In genomic region chr1:50419192-50419906, GRCh38 we compare ENCODE assay signal across 10 cellular contexts. TPM values are rescaled to one million over a fixed set of nuclear protein-coding genes. Genes with fewer than 3 reads are reported as not detected.
DNase-seq lines count a peak whose midpoint lies in the region; ATAC-seq, FAIRE-seq and TF ChIP-seq lines count a peak whose summit lies in the region.
"Had no signal": no experiment of that assay in that cellular context is flagged by ENCODE, and none has a peak within 500 bp of the region (broad histone marks: within the 10 kb centered on the region; RNA-seq: fewer than 3 reads in every experiment).

No MANE protein-coding gene starts in this region.

- H2BK12ac ChIP-seq in H1 (ENCODE audit: low read depth, low read length) (peak overlapping the region; percentile 52; the same call in 1 of the 2 replicates), neuronal stem cell (ENCODE audit: low read length) (no peak overlapping the region)

- H3K4me2 ChIP-seq in H1 (ENCODE audit: insufficient read depth in 1 of 2, low read depth in 2 of 2, low read length in 2 of 2) (peak overlapping the region; percentile 42 to 61), neuronal stem cell (ENCODE audit: insufficient read depth, low read length, poor library complexity, severe bottlenecking) (peak overlapping the region; percentile 48)

- H2BK120ac ChIP-seq in H1 (replicated peaks; ENCODE audit: low read depth, low read length) (no peak overlapping the region), neuronal stem cell (ENCODE audit: low read depth, low read length) (no peak overlapping the region)

- H4K8ac ChIP-seq in H1 (ENCODE audit: extremely low read depth, insufficient read depth, low read length) (peak overlapping the region; percentile 38; the same call in 1 of the 2 replicates), neuronal stem cell (ENCODE audit: low read depth, low read length) (no peak overlapping the region)

- no peak overlapping the region for H3K4ac ChIP-seq in H1 (replicated peaks; ENCODE audit: insufficient read length, low read depth, low read length)
- no peak overlapping the region for H3K4ac ChIP-seq in neuronal stem cell (ENCODE audit: low read length)

- H2AFZ ChIP-seq in H1 (ENCODE audit: low read length) (no peak overlapping the region), neuronal stem cell (ENCODE audit: low read length) (peak overlapping the region; percentile 97)

- H2BK20ac ChIP-seq in H1 (ENCODE audit: low read length) = no peak overlapping the region

- no peak for FAIRE-seq in H1 (lab: Jason Lieb, UNC)

- H3K4me3 ChIP-seq in CD8-positive, alpha-beta memory T cell (ENCODE audit: low read length) = no peak overlapping the region
- H3K4me3 ChIP-seq in H1 (ENCODE audit: extremely low read depth in 1 of 4, insufficient read depth in 2 of 4, low read depth in 3 of 4, low read length in 4 of 4) (no peak overlapping the region), neuronal stem cell (ENCODE audit: low read length in 2 of 2) (peak overlapping the region in 1 of 2 donors; percentile 41)

- peaks cover 15% of the 10 kb centered on the region for H3K23me2 ChIP-seq in H1 (ENCODE audit: low read depth, low read length)

- H3K4me3 Mint-ChIP-seq in CD8-positive, alpha-beta memory T cell = peak overlapping the region; percentile 3 to 75 (median 59)
- H3K4me3 Mint-ChIP-seq in IgD-negative memory B cell = peak overlapping the region in 3 of 4 donors; percentile 22 to 82 (median 58)

- H3K56ac ChIP-seq in H1 (replicated peaks; ENCODE audit: insufficient read length, low read depth, low read length) = no peak overlapping the region

- H2BK15ac ChIP-seq in H1 (ENCODE audit: low read length) (no peak overlapping the region; the same call in 1 of the 2 replicates), neuronal stem cell (ENCODE audit: low read length) (peak overlapping the region; percentile 46)

- peak in 1 of 2 experiments; percentile 7; a peak in 1 of 4 replicates for TF ChIP-seq RAD21 in H1 (IDR thresholded peaks at IDR 0.05 in 1 of 2, conservative IDR thresholded peaks at IDR 0.05 in 1 of 2; ENCODE audit: low read depth in 2 of 2, low read length in 2 of 2)

- POLR2A ChIA-PET in CD8-positive, alpha-beta memory T cell (lab: Charles Lee) = no interaction called here
- POLR2A ChIA-PET in H1 (lab: Charles Lee; ENCODE audit: partially characterized antibody) = no interaction called here

- no peak overlapping the region for H3K23ac ChIP-seq in H1 (ENCODE audit: insufficient read length)
- peak overlapping the region; percentile 83 for H3K23ac ChIP-seq in neuronal stem cell (ENCODE audit: low read depth, low read length, poor library complexity)

- CTCF ChIA-PET in CD8-positive, alpha-beta memory T cell (lab: Charles Lee) = no interaction called here
- CTCF ChIA-PET in H1 (lab: Charles Lee; ENCODE audit: partially characterized antibody) = interaction anchor here (0.9 kb wide), 1 partner anchor 49 kb away, joined by 4 read pairs; no protein-coding TSS in a partner anchor

- H2AK5ac ChIP-seq in H1 (ENCODE audit: low read depth, low read length) (no peak overlapping the region), neuronal stem cell (ENCODE audit: low read depth, low read length) (peak overlapping the region; percentile 78)

- H3K36me3 Mint-ChIP-seq in CD8-positive, alpha-beta memory T cell = peaks cover 0 to 2% (median 2%) of the 10 kb centered on the region in 3 donors
- H3K36me3 Mint-ChIP-seq in IgD-negative memory B cell = peaks cover 1% of the 10 kb centered on the region

- TF ChIP-seq POLR2A in H1 (IDR thresholded peaks at IDR 0.05; ENCODE audit: control extremely low read depth in 1 of 2, low read depth in 2 of 2, low read length in 2 of 2) = no peak

- H2BK5ac ChIP-seq in H1 (ENCODE audit: low read depth, low read length) (no peak overlapping the region), neuronal stem cell (ENCODE audit: low read length) (no peak overlapping the region)

- H3K79me1 ChIP-seq in H1 (ENCODE audit: low read depth, low read length) (no peaks in the 10 kb centered on the region), neuronal stem cell (ENCODE audit: low read depth, low read length) (no peaks in the 10 kb centered on the region)

- no peaks in the 10 kb centered on the region for H3K36me3 ChIP-seq in CD8-positive, alpha-beta memory T cell (ENCODE audit: insufficient read depth, low read length)
- peaks cover 0 to 13% (median 0%) of the 10 kb centered on the region in 4 experiments; a peak in 1 of 8 replicates for H3K36me3 ChIP-seq in H1 (ENCODE audit: control insufficient read depth in 2 of 4, insufficient read depth in 4 of 4, low read length in 3 of 4)
- no peaks in the 10 kb centered on the region for H3K36me3 ChIP-seq in neuronal stem cell (replicated peaks in 1 of 2; ENCODE audit: control insufficient read depth in 2 of 2, insufficient read depth in 2 of 2, low read length in 2 of 2)

- H4K91ac ChIP-seq in H1 (replicated peaks; ENCODE audit: insufficient read length, low read length) = no peak overlapping the region
- H4K91ac ChIP-seq in neuronal stem cell (ENCODE audit: low read depth, low read length, poor library complexity) = no peak overlapping the region

- H4K20me1 ChIP-seq in H1 (replicated peaks in 1 of 2; ENCODE audit: control insufficient read depth in 1 of 2, insufficient read depth in 2 of 2, low read length in 2 of 2) = peaks cover 11 to 32% of the 10 kb centered on the region in 2 experiments

- H3K9me3 Mint-ChIP-seq in CD8-positive, alpha-beta memory T cell = peaks cover 0 to 5% (median under 1%) of the 10 kb centered on the region in 5 donors
- peaks cover 0 to 7% (median 0%) of the 10 kb centered on the region in 3 donors for H3K9me3 Mint-ChIP-seq in IgD-negative memory B cell

- H3K4me1 ChIP-seq in CD8-positive, alpha-beta memory T cell (ENCODE audit: insufficient read depth, low read length) = no peaks in the 10 kb centered on the region
- H3K4me1 ChIP-seq in H1 (replicated peaks in 1 of 4; ENCODE audit: control insufficient read depth in 3 of 4, insufficient read depth in 4 of 4, low read length in 3 of 4) (peaks cover 4 to 33% (median 24%) of the 10 kb centered on the region in 4 experiments; a peak in 6 of 7 replicates), neuronal stem cell (ENCODE audit: control insufficient read depth in 2 of 2, insufficient read depth in 1 of 2, low read depth in 1 of 2, low read length in 2 of 2) (peaks cover 8 to 12% of the 10 kb centered on the region in 2 donors)

- H3K9me3 ChIP-seq in CD8-positive, alpha-beta memory T cell (ENCODE audit: low read length) = no peaks in the 10 kb centered on the region
- H3K9me3 ChIP-seq in H1 (ENCODE audit: insufficient read depth in 2 of 2, low read depth in 1 of 2, low read length in 1 of 2) (no peaks in the 10 kb centered on the region; a peak in 1 of 4 replicates), neuronal stem cell (replicated peaks in 1 of 2; ENCODE audit: control insufficient read depth in 2 of 2, insufficient read depth in 1 of 2, low read depth in 1 of 2, low read length in 2 of 2) (peaks cover 0 to 2% of the 10 kb centered on the region in 2 donors)

- H3K4me1 Mint-ChIP-seq in CD8-positive, alpha-beta memory T cell = peaks cover 47 to 57% (median 48%) of the 10 kb centered on the region in 3 donors
- H3K4me1 Mint-ChIP-seq in IgD-negative memory B cell = peaks cover 11 to 29% (median 21%) of the 10 kb centered on the region in 3 donors

- peak in 1 of 3 experiments; percentile 23; a peak in 1 of 4 replicates for TF ChIP-seq CTCF in H1 (IDR thresholded peaks at IDR 0.05; ENCODE audit: control extremely low read depth in 1 of 3, insufficient read depth in 1 of 3, low read depth in 1 of 3, low read length in 3 of 3)

- 6% methylated on average over 52 of the region's 60 CpGs; no CpG with 5 or more reads in 1 of the 2 experiments for WGBS in H1 (ENCODE audit: extremely low coverage in 1 of 2, insufficient coverage in 1 of 2, insufficient read length in 1 of 2, insufficient replicate concordance in 2 of 2, low coverage in 1 of 2, low lambda C conversion rate in 2 of 2, missing lambda C conversion rate in 1 of 2), 2 experiments
- WGBS in neuronal stem cell (ENCODE audit: extremely low coverage in 2 of 2, insufficient read length in 2 of 2, insufficient replicate concordance in 1 of 2), 2 donors = no CpG with 5 or more reads among the region's 60 CpGs

- H3K18ac ChIP-seq in H1 (ENCODE audit: extremely low read depth, low read length) (no peak overlapping the region), neuronal stem cell (ENCODE audit: low read length) (peak overlapping the region; percentile 88)

- H3K9ac ChIP-seq in H1 (replicated peaks in 1 of 4; ENCODE audit: extremely low read depth in 1 of 4, low read depth in 3 of 4, low read length in 3 of 4) (no peak overlapping the region), neuronal stem cell (ENCODE audit: low read depth, low read length, poor library complexity) (no peak overlapping the region)

- TF ChIP-seq EP300 in H1 (IDR thresholded peaks at IDR 0.05; ENCODE audit: borderline replicate concordance in 1 of 2, low read depth in 2 of 2, low read length in 2 of 2) = no peak

- H3K79me2 ChIP-seq in H1 (ENCODE audit: control insufficient read depth in 1 of 2, insufficient read depth in 2 of 2, low read length in 2 of 2) = no peaks in the 10 kb centered on the region

- H3K27ac Mint-ChIP-seq in CD8-positive, alpha-beta memory T cell = peak overlapping the region in 1 of 8 donors; percentile 32
- peak overlapping the region; percentile 76 to 95 (median 88) for H3K27ac Mint-ChIP-seq in IgD-negative memory B cell

- no peak for DNase-seq in CD8-positive, alpha-beta memory T cell
- DNase-seq in H1 (ENCODE audit: low read depth in 1 of 2, low spot score in 2 of 2) (no peak), neuronal stem cell (ENCODE audit: low spot score) (peak; percentile 46), NOMO-1 (lab: John Stamatoyannopoulos, UW; ENCODE audit: unreplicated experiment in 2 of 2) (no peak), middle frontal gyrus (ENCODE audit: extremely low spot score, low spot score) (no peak), activated gamma-delta T cell treated with Interleukin-2 at 50 U/mL for 16 hours (no peak)
- DNase-seq: effector memory CD4-positive, alpha-beta T cell; NCI-H524 had no signal

- peaks cover 67 to 74% of the 10 kb centered on the region in 2 donors for H3K27me3 Mint-ChIP-seq in CD8-positive, alpha-beta memory T cell
- H3K27me3 Mint-ChIP-seq in IgD-negative memory B cell = peaks cover 75% of the 10 kb centered on the region

- H3K27me3 ChIP-seq in CD8-positive, alpha-beta memory T cell (ENCODE audit: insufficient read depth, low read length, poor library complexity, severe bottlenecking) = peaks cover 22% of the 10 kb centered on the region
- H3K27me3 ChIP-seq in H1 (replicated peaks in 1 of 4; ENCODE audit: control insufficient read depth in 3 of 4, extremely low read depth in 1 of 4, insufficient read depth in 3 of 4, low read length in 3 of 4) (peaks cover 98 to 100% (median 100%) of the 10 kb centered on the region in 4 experiments), neuronal stem cell (ENCODE audit: control insufficient read depth in 3 of 3, insufficient read depth in 3 of 3, low read depth in 1 of 3, low read length in 3 of 3) (peaks cover 77 to 100% (median 99%) of the 10 kb centered on the region in 3 experiments)

- H3K14ac ChIP-seq in H1 (ENCODE audit: insufficient read length) (no peak overlapping the region), neuronal stem cell (ENCODE audit: low read length) (no peak overlapping the region)

- H3K27ac ChIP-seq in CD8-positive, alpha-beta memory T cell (ENCODE audit: low read depth, low read length) = no peak overlapping the region
- H3K27ac ChIP-seq in H1 (ENCODE audit: low read depth, low read length) (no peak overlapping the region), neuronal stem cell (replicated peaks; ENCODE audit: low read length) (no peak overlapping the region)

- no peak overlapping the region for H4K5ac ChIP-seq in H1 (ENCODE audit: insufficient read length, low read depth, low read length)

- ATAC-seq in GM18861 (IDR thresholded peaks at IDR 0.05; ENCODE audit: unreplicated experiment) = no peak

RNA-seq across cellular contexts. Expression of gene DMRTA2, which starts 3.9 kb away (rescaled TPM):
- not detected for total RNA-seq in CD8-positive, alpha-beta memory T cell
- not detected for polyA plus RNA-seq in CD8-positive, alpha-beta memory T cell
- polyA plus RNA-seq in IgD-negative memory B cell = not detected
- total RNA-seq in H1 (2021; fragmentation: NEBNext Ultra II Directional; extraction: Animal tissue kit (Norgen Biotek cat#: 25700)) = not detected in 2 replicates
- polyA plus RNA-seq in H1 (2011; rRNA removed) = 0.03 TPM in 1 of 2 replicates, not detected in the other
- 0.03 TPM for polyA plus RNA-seq in H1 (2011; cell fraction: cytosol; rRNA removed)
- polyA plus RNA-seq in H1 (2011; cell fraction: nucleus; rRNA removed) = not detected
- 0.05 TPM in 1 of 4 replicates, not detected in the others for polyA plus RNA-seq in H1 (2012, experiment 1 of 2)
- polyA plus RNA-seq in H1 (2012, experiment 2 of 2) = not detected
- polyA plus RNA-seq in H1 (2013, experiment 1 of 2) = 0.02 TPM
- 0.02 TPM for polyA plus RNA-seq in H1 (2013, experiment 2 of 2)
- polyA minus RNA-seq in H1 (2011; rRNA and poly(A)+ RNA removed) = not detected in 2 replicates
- polyA minus RNA-seq in H1 (2011; cell fraction: cytosol; rRNA and poly(A)+ RNA removed) = not detected
- polyA minus RNA-seq in H1 (2011; cell fraction: nucleus; rRNA and poly(A)+ RNA removed) = not detected
- 0.17 TPM for polyA plus RNA-seq in neuronal stem cell (2013, experiment 1 of 2)
- 0.19 TPM for polyA plus RNA-seq in neuronal stem cell (2013, experiment 2 of 2)
